ENCODE assay signal across 1 cellular context in genomic region chr1:15991427-15992186, GRCh38.
TF ChIP-seq lines count a peak whose summit lies in the region.

No MANE protein-coding gene starts in this region.

TF ChIP-seq in K562, 482 proteins besides CTCF, POLR2A, EP300 and RAD21:
- peak; percentile 55; the same call in 1 of the 2 replicates for TF ChIP-seq ZNF263 (CRISPR knock-in tag; IDR thresholded peaks at IDR 0.05; ENCODE audit: borderline replicate concordance)
- no peak for TF ChIP-seq PREB (CRISPR knock-in tag; IDR thresholded peaks at IDR 0.05)
